In genomic region chr9:33297455-33297854, GRCh38 we compare ENCODE assay signal across 10 cellular contexts. TPM values are rescaled to one million over a fixed set of nuclear protein-coding genes. Genes with fewer than 3 reads are reported as not detected.
A peak's percentile ranks its signal among the peaks of the same experiment; 100 is the strongest.
DNase-seq lines count a peak whose midpoint lies in the region; ATAC-seq and TF ChIP-seq lines count a peak whose summit lies in the region.
"Had no signal": no experiment of that assay in that cellular context is flagged by ENCODE, and none has a peak within 500 bp of the region (broad histone marks: within the 10 kb centered on the region; RNA-seq: fewer than 3 reads in every experiment).

No MANE protein-coding gene starts in this region.

- H3K27me3 Mint-ChIP-seq in activated B cell treated with CpG ODN at 0.5 μM for 24 hours = no peaks in the 10 kb centered on the region

- TF ChIP-seq POLR2A in testis (IDR thresholded peaks at IDR 0.05) = no peak

- peaks cover 88% of the 10 kb centered on the region for H3K36me3 Mint-ChIP-seq in activated B cell treated with CpG ODN at 0.5 μM for 24 hours (ENCODE audit: low read depth)

- no peak overlapping the region for H3K27ac ChIP-seq in testis

- H3K4me3 Mint-ChIP-seq in activated B cell treated with CpG ODN at 0.5 μM for 24 hours = peak overlapping the region; percentile 62

- CTCF ChIA-PET in activated B cell treated with CpG ODN at 0.5 μM for 24 hours (lab: Charles Lee) = interaction anchor here (1.3 to 4.1 kb wide), 2 partner anchors 10 to 13 kb away, joined by 3 to 28 read pairs; no protein-coding TSS in a partner anchor

- H3K9me3 Mint-ChIP-seq in activated B cell treated with CpG ODN at 0.5 μM for 24 hours = no peaks in the 10 kb centered on the region

- ATAC-seq in GM18498 (IDR thresholded peaks at IDR 0.05; ENCODE audit: unreplicated experiment) (peak; percentile 92), GM21529 (IDR thresholded peaks at IDR 0.05; ENCODE audit: unreplicated experiment) (peak; percentile 91), activated B cell treated with CpG ODN at 0.5 μM for 24 hours (ENCODE audit: low read depth) (peak; percentile 90), mucosa of descending colon (peak; percentile 89), omental fat pad (ENCODE audit: low FRiP score) (no peak)
- ATAC-seq: Panc1 had no signal

- intact Hi-C loops in activated B cell treated with CpG ODN at 0.5 μM for 24 hours (cut with micrococcal nuclease) = loop anchor here (1.0 to 10.0 kb wide), 4 partner anchors 10 to 743 kb away; partner anchors contain the start of genes SMIM27, TOPORS and UBE2R2
- intact Hi-C loops in mucosa of descending colon (cut with DNase I, micrococcal nuclease) = no loop called here
- intact Hi-C loops in testis (cut with DNase I; ENCODE audit: low total_unique reads) = no loop called here

- TF ChIP-seq CTCF in activated B cell treated with CpG ODN at 0.5 μM for 24 hours (IDR thresholded peaks at IDR 0.05) = no peak
- TF ChIP-seq CTCF in mucosa of descending colon (IDR thresholded peaks at IDR 0.05) = no peak
- no peak for TF ChIP-seq CTCF in omental fat pad (IDR thresholded peaks at IDR 0.05)
- no peak for TF ChIP-seq CTCF in testis (IDR thresholded peaks at IDR 0.05)

- POLR2A ChIA-PET in activated B cell treated with CpG ODN at 0.5 μM for 24 hours (lab: Charles Lee) = interaction anchor here (0.5 to 2.1 kb wide), 8 partner anchors 10 to 273 kb away, joined by 3 to 15 read pairs (median 5); partner anchors contain the start of genes B4GALT1, BAG1, CHMP5 and DNAJA1

- H3K9me3 ChIP-seq in mucosa of descending colon (no peaks in the 10 kb centered on the region), testis (no peaks in the 10 kb centered on the region)

- H3K27ac Mint-ChIP-seq in activated B cell treated with CpG ODN at 0.5 μM for 24 hours = peak overlapping the region; percentile 93

- H3K4me1 ChIP-seq in mucosa of descending colon (ENCODE audit: low read depth) (peaks cover 40% of the 10 kb centered on the region), testis (peaks cover 15% of the 10 kb centered on the region)

- no peaks in the 10 kb centered on the region for H3K27me3 ChIP-seq in testis

- peak; percentile 87 for DNase-seq in Jurkat, Clone E6-1 (ENCODE audit: low read depth, low spot score)
- DNase-seq in activated B cell treated with CpG ODN at 0.5 μM for 24 hours (peak; percentile 31), mucosa of descending colon (peak; percentile 57 to 80 (median 62)), omental fat pad (ENCODE audit: low spot score) (no peak), testis (no peak), T1000 (lab: John Stamatoyannopoulos, UW) (no peak)

- WGBS in testis, 2 donors = 62 to 73% methylated on average over 1 of the region's 1 CpG

- no peak overlapping the region for H3K4me3 ChIP-seq in Jurkat, Clone E6-1 (ENCODE audit: low read length)
- no peak overlapping the region for H3K4me3 ChIP-seq in mucosa of descending colon
- no peak overlapping the region for H3K4me3 ChIP-seq in testis

- H3K4me1 Mint-ChIP-seq in activated B cell treated with CpG ODN at 0.5 μM for 24 hours = peaks cover 84% of the 10 kb centered on the region

- H3K36me3 ChIP-seq in mucosa of descending colon (ENCODE audit: low read depth) = no peaks in the 10 kb centered on the region
- no peaks in the 10 kb centered on the region for H3K36me3 ChIP-seq in testis (ENCODE audit: low read depth, missing control alignments)

RNA-seq across cellular contexts. Expression of gene NFX1, which starts 7.1 kb away (rescaled TPM):
- 27.6 TPM for polyA plus RNA-seq in Jurkat, Clone E6-1 (2012; ENCODE audit: insufficient read depth, insufficient read length)
- total RNA-seq in activated B cell treated with CpG ODN at 0.5 μM for 24 hours (51.0 and 57.2 TPM in 2 replicates), mucosa of descending colon (10 to 100 TPM; 35.9 to 44.4 (median 39.5) TPM), omental fat pad (10 to 100 TPM; 31.4 to 37.4 (median 34.9) TPM), testis (10 to 100 TPM; 46.7 to 48.6 TPM)
- 30.0 TPM for polyA plus RNA-seq in testis (ENCODE audit: insufficient read depth, low read depth, low replicate concordance)

RNA-seq across cellular contexts. Expression of gene CHMP5, which starts 32.6 kb away (rescaled TPM):
- polyA plus RNA-seq in Jurkat, Clone E6-1 (2012; ENCODE audit: insufficient read depth, insufficient read length) = 92.7 TPM
- total RNA-seq in activated B cell treated with CpG ODN at 0.5 μM for 24 hours = 27.4 and 28.1 TPM in 2 replicates
- total RNA-seq in mucosa of descending colon = 10 to 100 TPM; 72.2 to 98.1 (median 84.3) TPM
- total RNA-seq in omental fat pad = 10 to 100 TPM; 39.5 to 60.4 (median 56.0) TPM
- 10 to 100 TPM; 53.2 to 57.0 TPM for total RNA-seq in testis
- 84.1 TPM for polyA plus RNA-seq in testis (ENCODE audit: insufficient read depth, low read depth, low replicate concordance)

RNA-seq across cellular contexts. Expression of gene BAG1, which starts 32.9 kb away (rescaled TPM):
- polyA plus RNA-seq in Jurkat, Clone E6-1 (2012; ENCODE audit: insufficient read depth, insufficient read length) = 91.6 TPM
- total RNA-seq in activated B cell treated with CpG ODN at 0.5 μM for 24 hours (58.3 and 58.9 TPM in 2 replicates), mucosa of descending colon (100 to 1,000 TPM; 120 to 155 (median 153) TPM), omental fat pad (10 to 100 TPM; 52.5 to 93.7 (median 66.2) TPM), testis (100 to 1,000 TPM in 1 of 2 donors, 10 to 100 TPM in 1; 96.6 to 147 TPM)
- polyA plus RNA-seq in testis (ENCODE audit: insufficient read depth, low read depth, low replicate concordance) = 203 TPM

RNA-seq across cellular contexts. Expression of gene SPINK4, which starts 57.5 kb away (rescaled TPM):
- polyA plus RNA-seq in Jurkat, Clone E6-1 (2012; ENCODE audit: insufficient read depth, insufficient read length) = not detected
- total RNA-seq in activated B cell treated with CpG ODN at 0.5 μM for 24 hours = not detected in 2 replicates
- 10 to 100 TPM; 13.2 to 85.2 (median 33.3) TPM for total RNA-seq in mucosa of descending colon
- total RNA-seq in omental fat pad = not detected
- not detected for total RNA-seq in testis
- polyA plus RNA-seq in testis (ENCODE audit: insufficient read depth, low read depth, low replicate concordance) = not detected
- total RNA-seq: glomerular endothelial cell had no signal

Comparison
In these comparisons a context has a peak if more than half of its experiments do, and no peak if none do; other contexts are left out.
1. DNase-seq: peak in Jurkat, Clone E6-1 (single experiment), activated B cell treated with CpG ODN at 0.5 μM for 24 hours (single experiment) and mucosa of descending colon (3 of 3); none in omental fat pad (single experiment), testis (single experiment) and T1000 (single experiment).